21 cellular contexts compared by ENCODE assay signal in the genomic region with DNA sequence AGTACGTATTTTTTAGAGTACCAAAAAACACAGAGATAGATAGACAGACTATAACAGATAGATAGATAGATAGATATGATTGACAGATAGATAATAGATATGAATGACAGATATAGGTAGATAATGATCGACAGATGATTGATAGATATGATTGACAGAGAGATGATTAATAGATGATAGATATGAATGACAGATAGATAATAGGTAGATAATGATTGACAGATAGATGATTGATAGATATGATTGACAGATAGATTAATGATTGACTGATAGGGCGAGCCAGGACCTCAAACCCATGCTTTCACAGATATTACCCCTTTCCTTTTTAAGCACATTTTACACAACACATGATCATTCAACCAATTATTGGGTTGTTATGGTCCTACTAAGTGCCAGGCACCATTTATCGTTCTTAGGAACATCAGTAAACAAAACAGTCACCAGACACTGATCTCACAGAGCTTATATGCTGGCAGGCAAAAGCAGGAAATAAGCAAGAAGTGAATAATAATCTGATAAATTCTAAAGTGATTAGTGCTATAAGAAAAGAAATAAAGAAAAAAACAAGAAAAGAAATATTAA.
"Had no signal": no experiment of that assay in that cellular context is flagged by ENCODE, and none has a peak within 500 bp of the region (broad histone marks: within the 10 kb centered on the region; RNA-seq: fewer than 3 reads in every experiment).

No MANE protein-coding gene starts in this region.

- H3K9me3 ChIP-seq: gastrocnemius medialis, lower lobe of right lung, neutrophil, pancreas, stomach, tibial artery had no signal

- DNase-seq: cortex of kidney; effector memory CD8-positive, alpha-beta T cell; foreskin fibroblast; gastrocnemius medialis; head of caudate nucleus; left ventricle myocardium superior; lower lobe of right lung; natural killer cell; pancreas; retina; stimulated activated CD4-positive, alpha-beta T cell treated with anti-CD3 and anti-CD28 coated beads, Interleukin-2, amount 100 ng/mL, for 24 hours; stimulated activated CD4-positive, alpha-beta T cell treated with anti-CD3 and anti-CD28 coated beads, Interleukin-4, amount 100 ng/mL, for 24 hours; stimulated activated naive CD4-positive, alpha-beta T cell treated with Interleukin-2 at 50 U/mL for 16 hours; stomach; tibial artery had no signal

- H3K4me2 ChIP-seq: smooth muscle cell had no signal

- ATAC-seq: effector memory CD8-positive, alpha-beta T cell; gastrocnemius medialis; left ventricle myocardium superior; natural killer cell; pancreas; sciatic nerve; stimulated activated effector memory CD8-positive, alpha-beta T cell treated with anti-CD3 and anti-CD28 coated beads, Interleukin-12 subunit alpha, Interleukin-12 subunit beta, amount 100 ng/mL, for 72 hours had no signal

- H3K27me3 ChIP-seq: gastrocnemius medialis, pancreas had no signal

- H3K27ac ChIP-seq: gastrocnemius medialis, neutrophil, pancreas, tibial artery had no signal

- H3K4me3 ChIP-seq: gastrocnemius medialis, lower lobe of right lung, pancreas, smooth muscle cell, stomach, tibial artery had no signal

- H3K4me1 ChIP-seq: gastrocnemius medialis had no signal

- FAIRE-seq: endometrium, keratinocyte, pancreas had no signal

- H3K36me3 ChIP-seq: gastrocnemius medialis, lower lobe of right lung, neutrophil, pancreas, stomach, tibial artery had no signal
